33 cellular contexts compared by ENCODE assay signal in genomic region chr5:145912019-145912418, GRCh38. TPM values are rescaled to one million over a fixed set of nuclear protein-coding genes. Genes with fewer than 3 reads are reported as not detected.
"Had no signal": no experiment of that assay in that cellular context is flagged by ENCODE, and none has a peak within 500 bp of the region (broad histone marks: within the 10 kb centered on the region; RNA-seq: fewer than 3 reads in every experiment).

No MANE protein-coding gene starts in this region.

- H3K36me3 Mint-ChIP-seq: memory B cell; mesothelial cell of epicardium; naive thymus-derived CD4-positive, alpha-beta T cell; stimulated activated naive B cell treated with anti-CD40 and anti-IgM and Interleukin-4, amounts not matched to agents 10 μg/mL and 1 μg/mL and 100 μg/mL, for 72 hours had no signal

- DNase-seq: colonic mucosa; effector CD8-positive, alpha-beta T cell; endodermal cell; foreskin keratinocyte; heart left ventricle; kidney; left ventricle myocardium inferior; lower lobe of right lung; naive thymus-derived CD4-positive, alpha-beta T cell; nucleus accumbens; ovary; posterior cingulate gyrus; stimulated activated CD4-positive, alpha-beta T cell treated with anti-CD3 and anti-CD28 coated beads, Interleukin-2, amount 100 ng/mL, for 24 hours; stimulated activated CD4-positive, alpha-beta T cell treated with anti-CD3 and anti-CD28 coated beads, Interleukin-4, amount 100 ng/mL, for 24 hours; stimulated activated naive B cell treated with anti-CD40 and anti-IgM and Interleukin-4, amounts not matched to agents 10 μg/mL and 1 μg/mL and 100 μg/mL, for 72 hours; upper lobe of left lung had no signal

- H3K27me3 ChIP-seq: colonic mucosa, foreskin keratinocyte, gastroesophageal sphincter, heart left ventricle, hepatocyte, ovary, tibial nerve, upper lobe of left lung had no signal

- H3K27me3 Mint-ChIP-seq: stimulated activated naive CD8-positive, alpha-beta T cell treated with anti-CD3 and anti-CD28 coated beads, Interleukin-15, Interleukin-2, amounts not matched to agents 100 ng/mL and 50 ng/mL, for 24 hours had no signal

- H3K4me1 Mint-ChIP-seq: central memory CD8-positive, alpha-beta T cell; mesothelial cell of epicardium; stimulated activated naive B cell treated with anti-CD40 and anti-IgM and Interleukin-4, amounts not matched to agents 10 μg/mL and 1 μg/mL and 100 μg/mL, for 72 hours had no signal

- H3K4me3 Mint-ChIP-seq: central memory CD8-positive, alpha-beta T cell; dendritic cell treated with granulocyte-macrophage colony-stimulating factor and Interleukin-4, amounts not matched to agents 40 ng/mL and 50 ng/mL, for 4 days; endodermal cell; memory B cell; mesothelial cell of epicardium; naive thymus-derived CD4-positive, alpha-beta T cell; nephron; stimulated activated naive B cell treated with anti-CD40 and anti-IgM and Interleukin-4, amounts not matched to agents 10 μg/mL and 1 μg/mL and 100 μg/mL, for 72 hours; stimulated activated naive CD8-positive, alpha-beta T cell treated with anti-CD3 and anti-CD28 coated beads, Interleukin-15, Interleukin-2, amounts not matched to agents 100 ng/mL and 50 ng/mL, for 24 hours had no signal

- H3K27ac ChIP-seq: colonic mucosa, epithelial cell of prostate, foreskin keratinocyte, gastroesophageal sphincter, heart left ventricle, hepatocyte, left ventricle myocardium inferior, lower lobe of right lung, ovary, thoracic aorta, tibial nerve, upper lobe of left lung had no signal

- H3K9me3 Mint-ChIP-seq: central memory CD8-positive, alpha-beta T cell; dendritic cell treated with granulocyte-macrophage colony-stimulating factor and Interleukin-4, amounts not matched to agents 40 ng/mL and 50 ng/mL, for 4 days; endodermal cell; memory B cell; mesothelial cell of epicardium; nephron; stimulated activated naive CD8-positive, alpha-beta T cell treated with anti-CD3 and anti-CD28 coated beads, Interleukin-15, Interleukin-2, amounts not matched to agents 100 ng/mL and 50 ng/mL, for 24 hours had no signal

- ATAC-seq: esophagus mucosa; foreskin keratinocyte; gastroesophageal sphincter; heart left ventricle; lower lobe of right lung; naive thymus-derived CD4-positive, alpha-beta T cell; sciatic nerve; stimulated activated naive B cell treated with anti-CD40 and anti-IgM and Interleukin-4, amounts not matched to agents 10 μg/mL and 1 μg/mL and 100 μg/mL, for 72 hours had no signal

- H3K36me3 ChIP-seq: colonic mucosa, gastroesophageal sphincter, heart left ventricle, left ventricle myocardium inferior, lower lobe of right lung, ovary, thoracic aorta, tibial nerve, upper lobe of left lung had no signal

- FAIRE-seq: kidney, urothelium cell line had no signal

- H3K4me1 ChIP-seq: colonic mucosa, foreskin keratinocyte, gastroesophageal sphincter, left ventricle myocardium inferior, lower lobe of right lung, tibial nerve, upper lobe of left lung had no signal

- H3K9me3 ChIP-seq: colonic mucosa, gastroesophageal sphincter, heart left ventricle, left ventricle myocardium inferior, lower lobe of right lung, ovary, thoracic aorta, tibial nerve, upper lobe of left lung had no signal

- H3K4me3 ChIP-seq: colonic mucosa, gastroesophageal sphincter, heart left ventricle, hepatocyte, left ventricle myocardium inferior, lower lobe of right lung, ovary, thoracic aorta, tibial nerve, upper lobe of left lung had no signal

- H3K27ac Mint-ChIP-seq: dendritic cell treated with granulocyte-macrophage colony-stimulating factor and Interleukin-4, amounts not matched to agents 40 ng/mL and 50 ng/mL, for 4 days; endodermal cell; memory B cell; mesothelial cell of epicardium; naive thymus-derived CD4-positive, alpha-beta T cell; nephron; stimulated activated naive B cell treated with anti-CD40 and anti-IgM and Interleukin-4, amounts not matched to agents 10 μg/mL and 1 μg/mL and 100 μg/mL, for 72 hours; stimulated activated naive CD8-positive, alpha-beta T cell treated with anti-CD3 and anti-CD28 coated beads, Interleukin-15, Interleukin-2, amounts not matched to agents 100 ng/mL and 50 ng/mL, for 24 hours had no signal

RNA-seq across cellular contexts. Expression of gene SH3RF2, which starts 24.4 kb away (rescaled TPM):
- polyA plus RNA-seq: naive thymus-derived CD4-positive, alpha-beta T cell had no signal

RNA-seq across cellular contexts. Expression of gene GRXCR2, which starts 39.2 kb away (rescaled TPM):
- total RNA-seq: chondrocyte; colonic mucosa; endodermal cell; esophagus mucosa; fibroblast of lung; foreskin keratinocyte; gastroesophageal sphincter; hepatocyte; kidney; lower lobe of right lung; mesothelial cell of epicardium; mucosa of gallbladder; naive thymus-derived CD4-positive, alpha-beta T cell; ovary; sciatic nerve; thoracic aorta; tibial nerve; upper lobe of left lung had no signal
- polyA plus RNA-seq: fibroblast of lung; foreskin keratinocyte; hepatocyte; naive thymus-derived CD4-positive, alpha-beta T cell; ovary had no signal
